ENCODE assay signal across 11 cellular contexts in the genomic region with DNA sequence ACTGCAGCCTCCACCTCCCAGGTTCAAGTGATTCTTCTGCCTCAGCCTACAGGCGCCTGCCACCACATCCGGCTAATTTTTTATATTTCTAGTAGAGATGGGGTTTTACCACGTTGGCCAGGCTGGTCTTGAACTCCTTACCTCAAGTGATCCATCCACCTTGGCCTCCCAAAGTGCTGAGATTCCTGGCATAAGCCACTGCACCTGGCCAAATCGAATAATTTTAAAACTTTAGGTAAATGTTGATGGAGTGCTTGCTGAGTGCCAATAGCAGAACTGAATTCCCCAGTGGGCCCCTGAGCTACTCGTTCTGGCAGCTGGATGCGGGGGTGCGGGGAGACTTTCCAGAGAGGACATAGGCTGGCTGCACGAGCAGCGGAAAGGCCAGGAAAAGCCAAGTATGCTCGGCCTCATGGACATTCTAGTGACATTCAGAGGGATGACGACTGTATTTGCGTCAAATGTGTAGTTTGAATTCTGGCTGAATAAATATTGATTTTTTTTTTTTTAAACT. TPM values are rescaled to one million over a fixed set of nuclear protein-coding genes. Genes with fewer than 3 reads are reported as not detected.
DNase-seq lines count a peak whose midpoint lies in the region; ATAC-seq and TF ChIP-seq lines count a peak whose summit lies in the region.
"Had no signal": no experiment of that assay in that cellular context is flagged by ENCODE, and none has a peak within 500 bp of the region (broad histone marks: within the 10 kb centered on the region; RNA-seq: fewer than 3 reads in every experiment).

No MANE protein-coding gene starts in this region.

- peaks cover 60% of the 10 kb centered on the region for H3K36me3 Mint-ChIP-seq in T-helper 2 cell treated with Interferon-gamma antibody and Interleukin-4, amounts not matched to agents 5 μg/mL and 100 μg/mL, for 36 hours (ENCODE audit: low read depth)

- H3K4me1 Mint-ChIP-seq in T-helper 2 cell treated with Interferon-gamma antibody and Interleukin-4, amounts not matched to agents 5 μg/mL and 100 μg/mL, for 36 hours (ENCODE audit: low read depth): peaks cover 33% of the 10 kb centered on the region

- H3K4me3 Mint-ChIP-seq in T-helper 2 cell treated with Interferon-gamma antibody and Interleukin-4, amounts not matched to agents 5 μg/mL and 100 μg/mL, for 36 hours: peak overlapping the region; percentile 68

- peak overlapping the region; percentile 94 for H3K27ac Mint-ChIP-seq in T-helper 2 cell treated with Interferon-gamma antibody and Interleukin-4, amounts not matched to agents 5 μg/mL and 100 μg/mL, for 36 hours

- intact Hi-C loops in Right ventricle myocardium superior (cut with DNase I): no loop called here

- H3K27me3 Mint-ChIP-seq in T-helper 2 cell treated with Interferon-gamma antibody and Interleukin-4, amounts not matched to agents 5 μg/mL and 100 μg/mL, for 36 hours (ENCODE audit: low read depth): no peaks in the 10 kb centered on the region

- DNase-seq in COLO668 (lab: John Stamatoyannopoulos, UW; ENCODE audit: unreplicated experiment) (peak; percentile 22), Right ventricle myocardium superior (peak; percentile 58), retina (peak; percentile 23), omental fat pad (ENCODE audit: low spot score) (no peak), NOMO-1 treated with dmso at 0.1 percent for 144 hours (lab: John Stamatoyannopoulos, UW; ENCODE audit: unreplicated experiment) (no peak)
- no peak for DNase-seq in T-helper 2 cell treated with Interferon-gamma antibody and Interleukin-4, amounts not matched to agents 5 μg/mL and 100 μg/mL, for 36 hours (ENCODE audit: low spot score)
- no peak for DNase-seq in stimulated activated CD4-positive, alpha-beta T cell treated with anti-CD3 and anti-CD28 coated beads, Interleukin-4, amount 100 ng/mL, for 24 hours
- DNase-seq: DMS79, NCI-H1092, nucleus accumbens had no signal

- no peaks in the 10 kb centered on the region for H3K9me3 Mint-ChIP-seq in T-helper 2 cell treated with Interferon-gamma antibody and Interleukin-4, amounts not matched to agents 5 μg/mL and 100 μg/mL, for 36 hours

- no peak for TF ChIP-seq CTCF in omental fat pad (IDR thresholded peaks at IDR 0.05)

- ATAC-seq in Right ventricle myocardium superior (ENCODE audit: poor library complexity) (peak; percentile 47), omental fat pad (ENCODE audit: low FRiP score) (no peak), GM18517 (IDR thresholded peaks at IDR 0.05; ENCODE audit: unreplicated experiment) (no peak)

RNA-seq across cellular contexts. Expression of gene TRAF2, which starts 16.8 kb away (rescaled TPM):
- total RNA-seq in Right ventricle myocardium superior (9.1 TPM), omental fat pad (1 to 10 TPM; 3.2 to 9.1 (median 5.1) TPM)

RNA-seq across cellular contexts. Expression of gene EDF1, which starts 37.0 kb away (rescaled TPM):
- total RNA-seq in Right ventricle myocardium superior (325 TPM), omental fat pad (100 to 1,000 TPM; 281 to 323 (median 308) TPM)

RNA-seq across cellular contexts. Expression of gene FBXW5, which starts 41.4 kb away (rescaled TPM):
- total RNA-seq in Right ventricle myocardium superior (142 TPM), omental fat pad (100 to 1,000 TPM; 154 to 242 (median 185) TPM)

RNA-seq across cellular contexts. Expression of gene C8G, which starts 41.9 kb away (rescaled TPM):
- 1.1 TPM for total RNA-seq in Right ventricle myocardium superior
- total RNA-seq in omental fat pad: 1 to 10 TPM in 1 of 4 donors, not detected in 3; 4.3 TPM

RNA-seq across cellular contexts. Expression of gene LCN12, which starts 49.0 kb away (rescaled TPM):
- 2.1 TPM for total RNA-seq in Right ventricle myocardium superior
- total RNA-seq in omental fat pad: under 1 TPM in 1 of 4 donors, not detected in 3; 0.46 TPM

Comparison
In these comparisons a context has a peak if more than half of its experiments do, and no peak if none do; other contexts are left out.
1. DNase-seq: peak in COLO668 (single experiment), Right ventricle myocardium superior (single experiment) and retina (single experiment); none in T-helper 2 cell treated with Interferon-gamma antibody and Interleukin-4, amounts not matched to agents 5 μg/mL and 100 μg/mL, for 36 hours (single experiment), stimulated activated CD4-positive, alpha-beta T cell treated with anti-CD3 and anti-CD28 coated beads, Interleukin-4, amount 100 ng/mL, for 24 hours (single experiment), omental fat pad (single experiment) and NOMO-1 treated with dmso at 0.1 percent for 144 hours (single experiment).